1 cellular context compared by ENCODE assay signal in the genomic region with DNA sequence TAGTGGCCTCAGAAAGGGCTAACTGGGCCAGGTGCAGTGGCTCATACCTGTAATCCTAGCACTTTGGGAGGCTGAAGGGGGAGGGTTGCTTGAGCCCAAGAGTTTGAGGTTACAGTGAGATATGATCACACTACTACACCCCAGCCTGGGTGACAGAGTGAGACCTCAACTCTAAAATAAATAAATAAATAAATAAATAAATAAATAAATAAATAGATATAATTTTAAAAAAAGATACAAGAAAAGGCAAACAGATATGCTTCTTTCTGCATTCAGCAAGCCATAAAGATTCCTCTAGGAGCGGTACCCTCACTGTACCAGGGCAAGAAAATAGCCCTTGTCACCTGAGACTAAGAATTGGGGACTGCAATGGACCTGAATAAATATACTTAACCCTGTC.
TF ChIP-seq lines count a peak whose summit lies in the region.

No MANE protein-coding gene starts in this region.

TF ChIP-seq in HEK293, 187 proteins besides CTCF, POLR2A, EP300 and RAD21 (continued from another document and continues in another):
- TF ChIP-seq, protein P1, sequence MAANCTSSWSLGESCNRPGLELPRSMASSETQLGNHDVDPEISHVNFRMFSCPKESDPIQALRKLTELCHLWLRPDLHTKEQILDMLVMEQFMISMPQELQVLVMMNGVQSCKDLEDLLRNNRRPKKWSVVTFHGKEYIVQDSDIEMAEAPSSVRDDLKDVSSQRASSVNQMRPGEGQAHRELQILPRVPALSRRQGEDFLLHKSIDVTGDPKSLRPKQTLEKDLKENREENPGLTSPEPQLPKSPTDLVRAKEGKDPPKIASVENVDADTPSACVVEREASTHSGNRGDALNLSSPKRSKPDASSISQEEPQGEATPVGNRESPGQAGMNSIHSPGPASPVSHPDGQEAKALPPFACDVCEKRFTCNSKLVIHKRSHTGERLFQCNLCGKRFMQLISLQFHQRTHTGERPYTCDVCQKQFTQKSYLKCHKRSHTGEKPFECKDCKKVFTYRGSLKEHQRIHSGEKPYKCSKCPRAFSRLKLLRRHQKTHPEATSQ (tag by site-specific recombination; IDR thresholded peaks at IDR 0.05), result no peak
- TF ChIP-seq ZNF280D (tag by site-specific recombination; IDR thresholded peaks at IDR 0.05) (no peak), ZNF561 (tag by site-specific recombination; IDR thresholded peaks at IDR 0.05; ENCODE audit: borderline replicate concordance) (no peak), ZNF211 (tag by site-specific recombination; IDR thresholded peaks at IDR 0.05; ENCODE audit: low read depth) (no peak), ZBTB26 (tag by site-specific recombination; optimal IDR thresholded peaks at IDR 0.05) (no peak), ZBTB1 (tag by site-specific recombination; IDR thresholded peaks at IDR 0.05) (no peak), ZNF138 (tag by site-specific recombination; IDR thresholded peaks at IDR 0.05; ENCODE audit: borderline replicate concordance) (0 out of 2 replicates have a peak, but pooled peaks have one; percentile 24), ZNF549 (tag by site-specific recombination; IDR thresholded peaks at IDR 0.05) (no peak), ZNF37A (tag by site-specific recombination; IDR thresholded peaks at IDR 0.05) (no peak), ZBTB48 (tag by site-specific recombination; IDR thresholded peaks at IDR 0.05) (no peak), ZBTB21 (tag by site-specific recombination; IDR thresholded peaks at IDR 0.05) (0 out of 2 replicates have a peak, but pooled peaks have one; percentile 37), MEIS1 (CRISPR knock-in tag; IDR thresholded peaks at IDR 0.05; ENCODE audit: borderline replicate concordance) (no peak), FEZF1 (tag by site-specific recombination; IDR thresholded peaks at IDR 0.05) (no peak), ZNF580 (tag by site-specific recombination; IDR thresholded peaks at IDR 0.05) (no peak), ZNF133 (tag by site-specific recombination; IDR thresholded peaks at IDR 0.05) (no peak), KLF9 (tag by site-specific recombination; IDR thresholded peaks at IDR 0.05; ENCODE audit: low read depth) (no peak), GLI2 (tag by site-specific recombination; IDR thresholded peaks at IDR 0.05; ENCODE audit: borderline replicate concordance, low read depth) (no peak; the same call in 1 of the 2 replicates), ZNF629 (tag by site-specific recombination; IDR thresholded peaks at IDR 0.05) (peak; percentile 59; the same call in 1 of the 2 replicates), ZNF169 (tag by site-specific recombination; IDR thresholded peaks at IDR 0.05) (no peak), SETDB1 (IDR thresholded peaks at IDR 0.05; ENCODE audit: insufficient read length, low read length) (no peak), ZFP37 (tag by site-specific recombination; IDR thresholded peaks at IDR 0.05) (no peak), ZNF391 (tag by site-specific recombination; IDR thresholded peaks at IDR 0.05; ENCODE audit: borderline replicate concordance, low read depth) (no peak), ZNF140 (tag by site-specific recombination; IDR thresholded peaks at IDR 0.05) (peak; percentile 62; the same call in 1 of the 2 replicates), ZNF692 (tag by site-specific recombination; IDR thresholded peaks at IDR 0.05) (no peak), ZNF621 (tag by site-specific recombination; IDR thresholded peaks at IDR 0.05) (no peak), ZNF239 (tag by site-specific recombination; IDR thresholded peaks at IDR 0.05) (no peak), YY1 (tag by site-specific recombination; IDR thresholded peaks at IDR 0.05) (no peak), ZNF837 (tag by site-specific recombination; IDR thresholded peaks at IDR 0.05) (no peak), ZNF223 (tag by site-specific recombination; IDR thresholded peaks at IDR 0.05) (no peak), ZNF48 (tag by site-specific recombination; IDR thresholded peaks at IDR 0.05) (no peak), ZNF76 (tag by site-specific recombination; IDR thresholded peaks at IDR 0.05; ENCODE audit: borderline replicate concordance, low read depth) (no peak), ZNF114 (tag by site-specific recombination; IDR thresholded peaks at IDR 0.05) (no peak), MZF1 (tag by site-specific recombination; IDR thresholded peaks at IDR 0.05; ENCODE audit: borderline replicate concordance) (no peak), ZNF335 (tag by site-specific recombination; conservative IDR thresholded peaks at IDR 0.05) (no peak), ZSCAN30 (tag by site-specific recombination; IDR thresholded peaks at IDR 0.05) (no peak), ZNF280C (tag by site-specific recombination; IDR thresholded peaks at IDR 0.05) (no peak), ZNF426 (tag by site-specific recombination; IDR thresholded peaks at IDR 0.05) (peak; percentile 86), ZNF202 (tag by site-specific recombination; IDR thresholded peaks at IDR 0.05; ENCODE audit: borderline replicate concordance) (no peak), ZFHX2 (tag by site-specific recombination; conservative IDR thresholded peaks at IDR 0.05) (no peak), GLIS1 (tag by site-specific recombination; IDR thresholded peaks at IDR 0.05) (no peak), ZNF843 (tag by site-specific recombination; IDR thresholded peaks at IDR 0.05) (no peak), ZNF830 (tag by site-specific recombination; IDR thresholded peaks at IDR 0.05; ENCODE audit: low read depth) (no peak), ZNF157 (tag by site-specific recombination; IDR thresholded peaks at IDR 0.05) (no peak), SP7 (tag by site-specific recombination; IDR thresholded peaks at IDR 0.05) (no peak), ZNF18 (tag by site-specific recombination; IDR thresholded peaks at IDR 0.05) (no peak), ZNF19 (tag by site-specific recombination; IDR thresholded peaks at IDR 0.05; ENCODE audit: low read depth) (no peak), ZNF792 (tag by site-specific recombination; IDR thresholded peaks at IDR 0.05) (no peak)
- TF ChIP-seq, protein P2, sequence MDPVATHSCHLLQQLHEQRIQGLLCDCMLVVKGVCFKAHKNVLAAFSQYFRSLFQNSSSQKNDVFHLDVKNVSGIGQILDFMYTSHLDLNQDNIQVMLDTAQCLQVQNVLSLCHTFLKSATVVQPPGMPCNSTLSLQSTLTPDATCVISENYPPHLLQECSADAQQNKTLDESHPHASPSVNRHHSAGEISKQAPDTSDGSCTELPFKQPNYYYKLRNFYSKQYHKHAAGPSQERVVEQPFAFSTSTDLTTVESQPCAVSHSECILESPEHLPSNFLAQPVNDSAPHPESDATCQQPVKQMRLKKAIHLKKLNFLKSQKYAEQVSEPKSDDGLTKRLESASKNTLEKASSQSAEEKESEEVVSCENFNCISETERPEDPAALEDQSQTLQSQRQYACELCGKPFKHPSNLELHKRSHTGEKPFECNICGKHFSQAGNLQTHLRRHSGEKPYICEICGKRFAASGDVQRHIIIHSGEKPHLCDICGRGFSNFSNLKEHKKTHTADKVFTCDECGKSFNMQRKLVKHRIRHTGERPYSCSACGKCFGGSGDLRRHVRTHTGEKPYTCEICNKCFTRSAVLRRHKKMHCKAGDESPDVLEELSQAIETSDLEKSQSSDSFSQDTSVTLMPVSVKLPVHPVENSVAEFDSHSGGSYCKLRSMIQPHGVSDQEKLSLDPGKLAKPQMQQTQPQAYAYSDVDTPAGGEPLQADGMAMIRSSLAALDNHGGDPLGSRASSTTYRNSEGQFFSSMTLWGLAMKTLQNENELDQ (tag by site-specific recombination; IDR thresholded peaks at IDR 0.05; ENCODE audit: low read depth), result no peak
- TF ChIP-seq, protein P3, sequence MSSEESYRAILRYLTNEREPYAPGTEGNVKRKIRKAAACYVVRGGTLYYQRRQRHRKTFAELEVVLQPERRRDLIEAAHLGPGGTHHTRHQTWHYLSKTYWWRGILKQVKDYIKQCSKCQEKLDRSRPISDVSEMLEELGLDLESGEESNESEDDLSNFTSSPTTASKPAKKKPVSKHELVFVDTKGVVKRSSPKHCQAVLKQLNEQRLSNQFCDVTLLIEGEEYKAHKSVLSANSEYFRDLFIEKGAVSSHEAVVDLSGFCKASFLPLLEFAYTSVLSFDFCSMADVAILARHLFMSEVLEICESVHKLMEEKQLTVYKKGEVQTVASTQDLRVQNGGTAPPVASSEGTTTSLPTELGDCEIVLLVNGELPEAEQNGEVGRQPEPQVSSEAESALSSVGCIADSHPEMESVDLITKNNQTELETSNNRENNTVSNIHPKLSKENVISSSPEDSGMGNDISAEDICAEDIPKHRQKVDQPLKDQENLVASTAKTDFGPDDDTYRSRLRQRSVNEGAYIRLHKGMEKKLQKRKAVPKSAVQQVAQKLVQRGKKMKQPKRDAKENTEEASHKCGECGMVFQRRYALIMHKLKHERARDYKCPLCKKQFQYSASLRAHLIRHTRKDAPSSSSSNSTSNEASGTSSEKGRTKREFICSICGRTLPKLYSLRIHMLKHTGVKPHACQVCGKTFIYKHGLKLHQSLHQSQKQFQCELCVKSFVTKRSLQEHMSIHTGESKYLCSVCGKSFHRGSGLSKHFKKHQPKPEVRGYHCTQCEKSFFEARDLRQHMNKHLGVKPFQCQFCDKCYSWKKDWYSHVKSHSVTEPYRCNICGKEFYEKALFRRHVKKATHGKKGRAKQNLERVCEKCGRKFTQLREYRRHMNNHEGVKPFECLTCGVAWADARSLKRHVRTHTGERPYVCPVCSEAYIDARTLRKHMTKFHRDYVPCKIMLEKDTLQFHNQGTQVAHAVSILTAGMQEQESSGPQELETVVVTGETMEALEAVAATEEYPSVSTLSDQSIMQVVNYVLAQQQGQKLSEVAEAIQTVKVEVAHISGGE (tag by site-specific recombination; conservative IDR thresholded peaks at IDR 0.05; ENCODE audit: low read depth), result no peak; the same call in 1 of the 2 replicates
